1 cellular context compared by ENCODE assay signal in the genomic region with DNA sequence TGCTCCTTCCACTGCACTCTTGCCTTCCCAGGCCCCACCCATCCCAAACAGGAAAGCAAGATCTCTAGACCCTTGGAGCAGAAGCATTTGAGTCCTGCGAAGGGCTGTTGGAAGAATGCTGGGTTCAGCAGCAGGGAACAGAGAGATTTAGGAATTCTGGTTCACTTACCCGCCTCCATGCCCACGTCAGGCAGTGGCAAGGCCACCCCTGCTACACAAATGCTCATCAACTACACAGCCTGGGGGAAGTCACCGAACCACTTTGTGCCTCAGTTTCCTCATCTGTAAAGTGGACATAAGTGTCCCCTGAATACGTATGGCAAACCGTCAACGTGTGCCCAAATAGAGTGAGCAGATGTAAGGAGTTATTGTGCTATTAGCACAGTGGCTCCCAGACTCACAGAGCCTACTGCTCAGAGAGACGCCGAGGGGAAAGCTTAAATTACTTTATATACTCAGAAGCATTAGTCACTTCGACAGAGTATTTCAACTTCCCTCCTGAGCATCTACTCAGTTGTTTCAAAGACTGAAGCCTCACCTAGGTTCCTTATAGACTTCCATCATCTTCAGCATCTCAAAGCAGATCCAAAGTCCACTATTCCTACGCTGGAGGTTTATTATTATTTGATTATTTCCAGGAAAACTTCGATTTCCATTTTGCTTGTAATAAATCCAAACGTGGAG.
TF ChIP-seq lines count a peak whose summit lies in the region.

No MANE protein-coding gene starts in this region.

TF ChIP-seq in GM23338, 12 proteins besides CTCF, POLR2A, EP300 and RAD21 (continued from another document):
- TF ChIP-seq, protein P1, sequence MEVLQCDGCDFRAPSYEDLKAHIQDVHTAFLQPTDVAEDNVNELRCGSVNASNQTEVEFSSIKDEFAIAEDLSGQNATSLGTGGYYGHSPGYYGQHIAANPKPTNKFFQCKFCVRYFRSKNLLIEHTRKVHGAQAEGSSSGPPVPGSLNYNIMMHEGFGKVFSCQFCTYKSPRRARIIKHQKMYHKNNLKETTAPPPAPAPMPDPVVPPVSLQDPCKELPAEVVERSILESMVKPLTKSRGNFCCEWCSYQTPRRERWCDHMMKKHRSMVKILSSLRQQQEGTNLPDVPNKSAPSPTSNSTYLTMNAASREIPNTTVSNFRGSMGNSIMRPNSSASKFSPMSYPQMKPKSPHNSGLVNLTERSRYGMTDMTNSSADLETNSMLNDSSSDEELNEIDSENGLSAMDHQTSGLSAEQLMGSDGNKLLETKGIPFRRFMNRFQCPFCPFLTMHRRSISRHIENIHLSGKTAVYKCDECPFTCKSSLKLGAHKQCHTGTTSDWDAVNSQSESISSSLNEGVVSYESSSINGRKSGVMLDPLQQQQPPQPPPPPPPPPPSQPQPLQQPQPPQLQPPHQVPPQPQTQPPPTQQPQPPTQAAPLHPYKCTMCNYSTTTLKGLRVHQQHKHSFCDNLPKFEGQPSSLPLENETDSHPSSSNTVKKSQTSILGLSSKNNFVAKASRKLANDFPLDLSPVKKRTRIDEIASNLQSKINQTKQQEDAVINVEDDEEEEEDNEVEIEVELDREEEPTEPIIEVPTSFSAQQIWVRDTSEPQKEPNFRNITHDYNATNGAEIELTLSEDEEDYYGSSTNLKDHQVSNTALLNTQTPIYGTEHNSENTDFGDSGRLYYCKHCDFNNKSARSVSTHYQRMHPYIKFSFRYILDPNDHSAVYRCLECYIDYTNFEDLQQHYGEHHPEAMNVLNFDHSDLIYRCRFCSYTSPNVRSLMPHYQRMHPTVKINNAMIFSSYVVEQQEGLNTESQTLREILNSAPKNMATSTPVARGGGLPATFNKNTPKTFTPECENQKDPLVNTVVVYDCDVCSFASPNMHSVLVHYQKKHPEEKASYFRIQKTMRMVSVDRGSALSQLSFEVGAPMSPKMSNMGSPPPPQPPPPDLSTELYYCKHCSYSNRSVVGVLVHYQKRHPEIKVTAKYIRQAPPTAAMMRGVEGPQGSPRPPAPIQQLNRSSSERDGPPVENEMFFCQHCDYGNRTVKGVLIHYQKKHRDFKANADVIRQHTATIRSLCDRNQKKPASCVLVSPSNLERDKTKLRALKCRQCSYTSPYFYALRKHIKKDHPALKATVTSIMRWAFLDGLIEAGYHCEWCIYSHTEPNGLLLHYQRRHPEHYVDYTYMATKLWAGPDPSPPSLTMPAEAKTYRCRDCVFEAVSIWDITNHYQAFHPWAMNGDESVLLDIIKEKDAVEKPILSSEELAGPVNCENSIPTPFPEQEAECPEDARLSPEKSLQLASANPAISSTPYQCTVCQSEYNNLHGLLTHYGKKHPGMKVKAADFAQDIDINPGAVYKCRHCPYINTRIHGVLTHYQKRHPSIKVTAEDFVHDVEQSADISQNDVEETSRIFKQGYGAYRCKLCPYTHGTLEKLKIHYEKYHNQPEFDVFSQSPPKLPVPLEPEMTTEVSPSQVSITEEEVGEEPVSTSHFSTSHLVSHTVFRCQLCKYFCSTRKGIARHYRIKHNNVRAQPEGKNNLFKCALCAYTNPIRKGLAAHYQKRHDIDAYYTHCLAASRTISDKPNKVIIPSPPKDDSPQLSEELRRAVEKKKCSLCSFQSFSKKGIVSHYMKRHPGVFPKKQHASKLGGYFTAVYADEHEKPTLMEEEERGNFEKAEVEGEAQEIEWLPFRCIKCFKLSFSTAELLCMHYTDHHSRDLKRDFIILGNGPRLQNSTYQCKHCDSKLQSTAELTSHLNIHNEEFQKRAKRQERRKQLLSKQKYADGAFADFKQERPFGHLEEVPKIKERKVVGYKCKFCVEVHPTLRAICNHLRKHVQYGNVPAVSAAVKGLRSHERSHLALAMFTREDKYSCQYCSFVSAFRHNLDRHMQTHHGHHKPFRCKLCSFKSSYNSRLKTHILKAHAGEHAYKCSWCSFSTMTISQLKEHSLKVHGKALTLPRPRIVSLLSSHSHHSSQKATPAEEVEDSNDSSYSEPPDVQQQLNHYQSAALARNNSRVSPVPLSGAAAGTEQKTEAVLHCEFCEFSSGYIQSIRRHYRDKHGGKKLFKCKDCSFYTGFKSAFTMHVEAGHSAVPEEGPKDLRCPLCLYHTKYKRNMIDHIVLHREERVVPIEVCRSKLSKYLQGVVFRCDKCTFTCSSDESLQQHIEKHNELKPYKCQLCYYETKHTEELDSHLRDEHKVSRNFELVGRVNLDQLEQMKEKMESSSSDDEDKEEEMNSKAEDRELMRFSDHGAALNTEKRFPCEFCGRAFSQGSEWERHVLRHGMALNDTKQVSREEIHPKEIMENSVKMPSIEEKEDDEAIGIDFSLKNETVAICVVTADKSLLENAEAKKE (CRISPR knock-in tag; IDR thresholded peaks at IDR 0.05), result no peak
- no peak for TF ChIP-seq ZNF331 (CRISPR knock-in tag; IDR thresholded peaks at IDR 0.05; ENCODE audit: low read depth)
- TF ChIP-seq NANOG (IDR thresholded peaks at IDR 0.05; ENCODE audit: borderline replicate concordance), result no peak
- TF ChIP-seq, protein P2, sequence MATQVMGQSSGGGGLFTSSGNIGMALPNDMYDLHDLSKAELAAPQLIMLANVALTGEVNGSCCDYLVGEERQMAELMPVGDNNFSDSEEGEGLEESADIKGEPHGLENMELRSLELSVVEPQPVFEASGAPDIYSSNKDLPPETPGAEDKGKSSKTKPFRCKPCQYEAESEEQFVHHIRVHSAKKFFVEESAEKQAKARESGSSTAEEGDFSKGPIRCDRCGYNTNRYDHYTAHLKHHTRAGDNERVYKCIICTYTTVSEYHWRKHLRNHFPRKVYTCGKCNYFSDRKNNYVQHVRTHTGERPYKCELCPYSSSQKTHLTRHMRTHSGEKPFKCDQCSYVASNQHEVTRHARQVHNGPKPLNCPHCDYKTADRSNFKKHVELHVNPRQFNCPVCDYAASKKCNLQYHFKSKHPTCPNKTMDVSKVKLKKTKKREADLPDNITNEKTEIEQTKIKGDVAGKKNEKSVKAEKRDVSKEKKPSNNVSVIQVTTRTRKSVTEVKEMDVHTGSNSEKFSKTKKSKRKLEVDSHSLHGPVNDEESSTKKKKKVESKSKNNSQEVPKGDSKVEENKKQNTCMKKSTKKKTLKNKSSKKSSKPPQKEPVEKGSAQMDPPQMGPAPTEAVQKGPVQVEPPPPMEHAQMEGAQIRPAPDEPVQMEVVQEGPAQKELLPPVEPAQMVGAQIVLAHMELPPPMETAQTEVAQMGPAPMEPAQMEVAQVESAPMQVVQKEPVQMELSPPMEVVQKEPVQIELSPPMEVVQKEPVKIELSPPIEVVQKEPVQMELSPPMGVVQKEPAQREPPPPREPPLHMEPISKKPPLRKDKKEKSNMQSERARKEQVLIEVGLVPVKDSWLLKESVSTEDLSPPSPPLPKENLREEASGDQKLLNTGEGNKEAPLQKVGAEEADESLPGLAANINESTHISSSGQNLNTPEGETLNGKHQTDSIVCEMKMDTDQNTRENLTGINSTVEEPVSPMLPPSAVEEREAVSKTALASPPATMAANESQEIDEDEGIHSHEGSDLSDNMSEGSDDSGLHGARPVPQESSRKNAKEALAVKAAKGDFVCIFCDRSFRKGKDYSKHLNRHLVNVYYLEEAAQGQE (IDR thresholded peaks at IDR 0.05; ENCODE audit: unreplicated experiment), result no peak
- TF ChIP-seq, protein P3, sequence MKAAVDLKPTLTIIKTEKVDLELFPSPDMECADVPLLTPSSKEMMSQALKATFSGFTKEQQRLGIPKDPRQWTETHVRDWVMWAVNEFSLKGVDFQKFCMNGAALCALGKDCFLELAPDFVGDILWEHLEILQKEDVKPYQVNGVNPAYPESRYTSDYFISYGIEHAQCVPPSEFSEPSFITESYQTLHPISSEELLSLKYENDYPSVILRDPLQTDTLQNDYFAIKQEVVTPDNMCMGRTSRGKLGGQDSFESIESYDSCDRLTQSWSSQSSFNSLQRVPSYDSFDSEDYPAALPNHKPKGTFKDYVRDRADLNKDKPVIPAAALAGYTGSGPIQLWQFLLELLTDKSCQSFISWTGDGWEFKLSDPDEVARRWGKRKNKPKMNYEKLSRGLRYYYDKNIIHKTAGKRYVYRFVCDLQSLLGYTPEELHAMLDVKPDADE (IDR thresholded peaks at IDR 0.05), result no peak
- no peak for TF ChIP-seq EZH2 (IDR thresholded peaks at IDR 0.05; ENCODE audit: low read depth, unreplicated experiment)
- TF ChIP-seq ZNF114 (CRISPR knock-in tag; IDR thresholded peaks at IDR 0.05), result no peak
- TF ChIP-seq POLR2AphosphoS5 (IDR thresholded peaks at IDR 0.05; ENCODE audit: low read depth), result no peak
- no peak for TF ChIP-seq CREB1 (CRISPR knock-in tag; IDR thresholded peaks at IDR 0.05; ENCODE audit: low read depth)
TF ChIP-seq in GM23338: peak in this region for 0.
